ENCODE assay signal across 23 cellular contexts in genomic region chr19:46447006-46447405, GRCh38. TPM values are rescaled to one million over a fixed set of nuclear protein-coding genes. Genes with fewer than 3 reads are reported as not detected.
DNase-seq lines count a peak whose midpoint lies in the region; ATAC-seq and TF ChIP-seq lines count a peak whose summit lies in the region.
"Had no signal": no experiment of that assay in that cellular context is flagged by ENCODE, and none has a peak within 500 bp of the region (broad histone marks: within the 10 kb centered on the region; RNA-seq: fewer than 3 reads in every experiment).

No MANE protein-coding gene starts in this region.

- H3K9ac ChIP-seq in SU-DHL-6 (ENCODE audit: low read length): peak overlapping the region; percentile 57
- H3K9ac ChIP-seq: BLaER1 treated with 17β-estradiol and CSF1 and Interleukin-3, amounts not matched to agents 10 nM and 100 nM; GM23248 had no signal

- intact Hi-C loops in left ventricle myocardium inferior (cut with micrococcal nuclease) (no loop called here), left cardiac atrium (cut with DNase I) (no loop called here), tibial artery (cut with DNase I; ENCODE audit: low total_unique reads) (no loop called here)

- peaks cover 9% of the 10 kb centered on the region; the same call in 1 of the 2 replicates for H3K79me2 ChIP-seq in SU-DHL-6 (ENCODE audit: insufficient read depth, low read length)

- peaks cover 23% of the 10 kb centered on the region for H3K4me1 ChIP-seq in left ventricle myocardium inferior
- H3K4me1 ChIP-seq in tibial artery: peaks cover 0 to 52% (median 25%) of the 10 kb centered on the region in 4 donors

- H3K9me3 ChIP-seq in left ventricle myocardium inferior (replicated peaks): peaks cover 3% of the 10 kb centered on the region
- H3K9me3 ChIP-seq in SU-DHL-6 (ENCODE audit: insufficient read depth, low read length): no peaks in the 10 kb centered on the region
- H3K9me3 ChIP-seq in tibial artery: no peaks in the 10 kb centered on the region
- H3K9me3 ChIP-seq: A549 had no signal

- peak overlapping the region; percentile 64 for H3K4me2 ChIP-seq in SU-DHL-6 (ENCODE audit: low read depth, low read length, poor library complexity, severe bottlenecking)
- H3K4me2 ChIP-seq: A549 had no signal

- H3K36me3 ChIP-seq in left ventricle myocardium inferior (no peaks in the 10 kb centered on the region), SU-DHL-6 (ENCODE audit: low read length) (0 out of 2 replicates have a peak, but pooled peaks cover 7% of the 10 kb centered on the region), tibial artery (no peaks in the 10 kb centered on the region)
- H3K36me3 ChIP-seq: BLaER1 treated with 17β-estradiol and CSF1 and Interleukin-3, amounts not matched to agents 10 nM and 100 nM had no signal

- no peaks in the 10 kb centered on the region for H4K20me1 ChIP-seq in SU-DHL-6 (ENCODE audit: low read depth, low read length)
- H4K20me1 ChIP-seq: BLaER1 treated with 17β-estradiol and CSF1 and Interleukin-3, amounts not matched to agents 10 nM and 100 nM had no signal

- ATAC-seq in left cardiac atrium (no peak), memory B cell (ENCODE audit: low read depth) (peak; percentile 66)
- ATAC-seq: A549; CD8-positive, alpha-beta T cell; GM12878 had no signal

- H3F3A ChIP-seq in SU-DHL-6 (ENCODE audit: insufficient read depth): peaks cover 7% of the 10 kb centered on the region

- H3K9me2 ChIP-seq in SU-DHL-6 (replicated peaks; ENCODE audit: insufficient read depth, low read length): no peaks in the 10 kb centered on the region

- DNase-seq in left ventricle myocardium inferior (no peak), left cardiac atrium (no peak), memory B cell (ENCODE audit: low spot score in 2 of 2) (no peak), tibial artery (peak; percentile 2 to 13), mesenteric fat pad (ENCODE audit: low spot score) (no peak), NOMO-1 (lab: John Stamatoyannopoulos, UW; ENCODE audit: unreplicated experiment in 2 of 2) (no peak), T1000 (lab: John Stamatoyannopoulos, UW) (no peak)
- DNase-seq: Calu3; CD8-positive, alpha-beta T cell; DMS53; DND-41; EL; GM23248; HCEC 1CT had no signal

- TF ChIP-seq CTCF in left ventricle myocardium inferior (IDR thresholded peaks at IDR 0.05; ENCODE audit: borderline replicate concordance) (no peak), SU-DHL-6 (IDR thresholded peaks at IDR 0.05; ENCODE audit: insufficient read depth, low read length, poor library complexity, severe bottlenecking) (no peak), tibial artery (IDR thresholded peaks at IDR 0.05) (no peak)

- H3K36me3 Mint-ChIP-seq in memory B cell: peaks cover 2% of the 10 kb centered on the region
- H3K36me3 Mint-ChIP-seq: CD8-positive, alpha-beta T cell had no signal

- peaks cover 4% of the 10 kb centered on the region for H3K4me1 Mint-ChIP-seq in memory B cell

- H3K27ac ChIP-seq in left ventricle myocardium inferior (replicated peaks) (peak overlapping the region; percentile 41), SU-DHL-6 (ENCODE audit: low read depth, low read length) (peak overlapping the region; percentile 72), tibial artery (peak overlapping the region; percentile 58 to 70)
- H3K27ac ChIP-seq: 22Rv1; BLaER1 treated with 17β-estradiol and CSF1 and Interleukin-3, amounts not matched to agents 10 nM and 100 nM; GM23248; HL-60 had no signal

- H3K4me3 ChIP-seq in left ventricle myocardium inferior (no peak overlapping the region), SU-DHL-6 (ENCODE audit: insufficient read depth, low read length, poor library complexity, severe bottlenecking) (peak overlapping the region; percentile 45), tibial artery (no peak overlapping the region)
- H3K4me3 ChIP-seq: A549; BLaER1 treated with 17β-estradiol and CSF1 and Interleukin-3, amounts not matched to agents 10 nM and 100 nM; GM12878; GM23248 had no signal

- H3K27me3 ChIP-seq in left ventricle myocardium inferior (ENCODE audit: low read depth) (no peaks in the 10 kb centered on the region), SU-DHL-6 (ENCODE audit: low read length) (no peaks in the 10 kb centered on the region), tibial artery (no peaks in the 10 kb centered on the region)
- H3K27me3 ChIP-seq: BLaER1 treated with 17β-estradiol and CSF1 and Interleukin-3, amounts not matched to agents 10 nM and 100 nM had no signal

- H3K9me3 Mint-ChIP-seq in memory B cell: peaks cover 6% of the 10 kb centered on the region

- H3K4me3 Mint-ChIP-seq in memory B cell: no peak overlapping the region
- H3K4me3 Mint-ChIP-seq: CD8-positive, alpha-beta T cell had no signal

- peaks cover 6% of the 10 kb centered on the region for H3K27me3 Mint-ChIP-seq in memory B cell

- H3K27ac Mint-ChIP-seq in memory B cell: no peak overlapping the region
- H3K27ac Mint-ChIP-seq: CD8-positive, alpha-beta T cell had no signal

- H2AFZ ChIP-seq in SU-DHL-6 (ENCODE audit: low read depth, low read length, severe bottlenecking): no peak overlapping the region
- H2AFZ ChIP-seq: GM23248 had no signal

RNA-seq across cellular contexts. Expression of gene PNMA8C, which starts 18.3 kb away (rescaled TPM):
- total RNA-seq in left ventricle myocardium inferior (not detected), left cardiac atrium (under 1 TPM; 0.09 to 0.16 TPM), mesenteric fat pad (not detected)
- total RNA-seq: Calu3, G401, GM12878, GM23248, H4, HT1080 had no signal

RNA-seq across cellular contexts. Expression of gene PNMA8A, which starts 24.4 kb away (rescaled TPM):
- total RNA-seq in left ventricle myocardium inferior (8.4 TPM), left cardiac atrium (10 to 100 TPM; 13.9 to 16.5 TPM), mesenteric fat pad (1.2 TPM)
- total RNA-seq: CD8-positive, alpha-beta T cell; H4; HT1080 had no signal

RNA-seq across cellular contexts. Expression of gene CCDC8, which starts 33.6 kb away (rescaled TPM):
- 30.8 TPM for total RNA-seq in left ventricle myocardium inferior
- 10 to 100 TPM; 29.6 to 38.4 TPM for total RNA-seq in left cardiac atrium
- 2.9 TPM for total RNA-seq in mesenteric fat pad
- total RNA-seq: Calu3; CD8-positive, alpha-beta T cell; H4; HT1080 had no signal

RNA-seq across cellular contexts. Expression of gene PNMA8B, which starts 48.7 kb away (rescaled TPM):
- total RNA-seq in left ventricle myocardium inferior: 0.55 TPM
- 1 to 10 TPM; 1.5 to 2.5 TPM for total RNA-seq in left cardiac atrium
- total RNA-seq in mesenteric fat pad: 2.5 TPM
- total RNA-seq: Calu3; CD8-positive, alpha-beta T cell; G401; GM12878; H4; HT1080 had no signal

Comparison
In these comparisons a context has a peak if more than half of its experiments do, and no peak if none do; other contexts are left out.
1. DNase-seq: peak in tibial artery (2 of 2); none in left ventricle myocardium inferior (single experiment), left cardiac atrium (single experiment), memory B cell (0 of 2), mesenteric fat pad (single experiment), NOMO-1 (0 of 2) and T1000 (single experiment).
2. Peak in every context shown above with its lines, with median percentiles within 50 percentile points of each other: H3K27ac ChIP-seq.